ENCODE assay signal across 20 cellular contexts in the genomic region with DNA sequence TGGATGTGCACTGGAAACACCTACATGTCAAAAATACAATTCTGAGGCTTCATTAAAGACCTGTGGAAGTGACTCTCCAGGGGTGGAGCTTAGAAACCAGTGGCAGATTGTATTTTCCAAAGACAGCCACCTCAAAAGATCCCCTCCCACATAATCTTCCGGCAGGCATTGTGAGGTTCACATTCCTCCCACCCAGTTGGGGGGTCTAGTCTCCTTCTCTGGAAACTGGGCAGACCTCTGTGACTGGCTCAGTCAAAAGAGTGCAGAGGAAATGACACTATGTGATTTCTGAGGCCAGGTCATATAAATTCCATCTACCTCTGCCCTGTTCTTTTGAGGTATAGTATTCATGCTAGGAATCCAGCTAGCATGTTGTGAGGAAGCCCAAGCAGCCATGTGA. TPM values are rescaled to one million over a fixed set of nuclear protein-coding genes. Genes with fewer than 3 reads are reported as not detected.
DNase-seq lines count a peak whose midpoint lies in the region; ATAC-seq and TF ChIP-seq lines count a peak whose summit lies in the region.
"Had no signal": no experiment of that assay in that cellular context is flagged by ENCODE, and none has a peak within 500 bp of the region (broad histone marks: within the 10 kb centered on the region; RNA-seq: fewer than 3 reads in every experiment).

No MANE protein-coding gene starts in this region.

- no peak overlapping the region for H3K9ac ChIP-seq in mesenchymal stem cell (ENCODE audit: low read length)

- ATAC-seq in CD8-positive, alpha-beta T cell = no peak
- no peak for ATAC-seq in T-helper 17 cell
- ATAC-seq: HCT116, Panc1 had no signal

- no peak overlapping the region for H2BK12ac ChIP-seq in mesenchymal stem cell (ENCODE audit: low read length in 2 of 2)

- H3K4ac ChIP-seq in mesenchymal stem cell (ENCODE audit: low read depth in 1 of 2, low read length in 2 of 2) = no peak overlapping the region

- no peak overlapping the region for H2BK15ac ChIP-seq in mesenchymal stem cell (ENCODE audit: low read depth, poor library complexity, severe bottlenecking)

- H3K27ac ChIP-seq in CD8-positive, alpha-beta T cell (ENCODE audit: low read depth, low read length) = no peak overlapping the region
- H3K27ac ChIP-seq in thymus (ENCODE audit: low read depth) = peak overlapping the region; percentile 91
- no peak overlapping the region for H3K27ac ChIP-seq in mesenchymal stem cell (ENCODE audit: low read length, poor library complexity, severe bottlenecking)

- no peaks in the 10 kb centered on the region for H3K9me3 ChIP-seq in CD8-positive, alpha-beta T cell (ENCODE audit: low read length)
- H3K9me3 ChIP-seq in T-helper 17 cell (ENCODE audit: control insufficient read depth, low read length, poor library complexity, severe bottlenecking) (no peaks in the 10 kb centered on the region), thymus (ENCODE audit: control insufficient read depth) (no peaks in the 10 kb centered on the region), mesenchymal stem cell (ENCODE audit: control insufficient read depth, low read length) (no peaks in the 10 kb centered on the region)
- H3K9me3 ChIP-seq: MG63 had no signal

- no peak overlapping the region for H3K14ac ChIP-seq in mesenchymal stem cell (ENCODE audit: low read length in 2 of 2)

- H2AK5ac ChIP-seq in mesenchymal stem cell (ENCODE audit: low read length, severe bottlenecking) = no peak overlapping the region

- no peak overlapping the region for H3K4me2 ChIP-seq in mesenchymal stem cell (ENCODE audit: low read length, poor library complexity, severe bottlenecking)

- H3K23ac ChIP-seq in mesenchymal stem cell (ENCODE audit: low read length in 2 of 2) = no peak overlapping the region

- H4K91ac ChIP-seq in mesenchymal stem cell (ENCODE audit: low read length) = no peak overlapping the region

- DNase-seq in CD8-positive, alpha-beta T cell = no peak
- DNase-seq in T-helper 17 cell (no peak), epidermal melanocyte (ENCODE audit: insufficient read length, low spot score) (peak; percentile 4), mesenchymal stem cell (no peak), NAMALWA (ENCODE audit: low spot score) (no peak)
- no peak for DNase-seq in activated effector memory CD4-positive, alpha-beta T cell treated with anti-CD3 and anti-CD28 coated beads, Interleukin-2, amount 50 U/mL, for 16 hours
- DNase-seq: ACHN; AML-193; CD8-positive, alpha-beta memory T cell; DMS79 treated with DMSO at 0.1 percent for 48 hours; KG1; MG63; NCI-H1105; NCI-H1694 treated with DMSO at 0.1 percent for 48 hours; NCI-H2107; NCI-H2227 treated with DMSO at 0.1 percent for 48 hours; NCI-H524 had no signal

- H2AFZ ChIP-seq in mesenchymal stem cell (ENCODE audit: low read depth, low read length) = no peak overlapping the region

- no peak overlapping the region for H4K8ac ChIP-seq in mesenchymal stem cell (ENCODE audit: low read length)

- no peak overlapping the region for H2BK5ac ChIP-seq in mesenchymal stem cell (ENCODE audit: low read depth, low read length, poor library complexity, severe bottlenecking)

- no peaks in the 10 kb centered on the region for H3K9me3 Mint-ChIP-seq in CD8-positive, alpha-beta T cell
- H3K9me3 Mint-ChIP-seq: CD8-positive, alpha-beta memory T cell had no signal

- no peaks in the 10 kb centered on the region for H3K79me1 ChIP-seq in mesenchymal stem cell (replicated peaks; ENCODE audit: low read length, poor library complexity, severe bottlenecking)

- CTCF ChIA-PET in CD8-positive, alpha-beta T cell (lab: Charles Lee) = interaction anchor here (2.2 to 3.6 kb wide), 6 partner anchors 7 to 250 kb away, joined by 8 to 30 read pairs (median 16); no protein-coding TSS in a partner anchor

- intact Hi-C loops in CD8-positive, alpha-beta T cell (cut with DNase I, micrococcal nuclease) = no loop called here

- TF ChIP-seq CTCF in CD8-positive, alpha-beta T cell (IDR thresholded peaks at IDR 0.05) = no peak

- H3K27ac Mint-ChIP-seq in CD8-positive, alpha-beta T cell = no peak overlapping the region
- peak overlapping the region; percentile 34 for H3K27ac Mint-ChIP-seq in T-helper 17 cell

- no peak overlapping the region for H3K18ac ChIP-seq in mesenchymal stem cell (ENCODE audit: low read depth in 1 of 2, low read length in 2 of 2)

- no peaks in the 10 kb centered on the region for H3K36me3 ChIP-seq in CD8-positive, alpha-beta T cell (ENCODE audit: insufficient read depth, low read length)
- no peaks in the 10 kb centered on the region for H3K36me3 ChIP-seq in thymus (ENCODE audit: control insufficient read depth, insufficient read depth)
- no peaks in the 10 kb centered on the region for H3K36me3 ChIP-seq in mesenchymal stem cell (ENCODE audit: control insufficient read depth in 1 of 2, insufficient read depth in 2 of 2, low read depth in 1 of 2, low read length in 2 of 2)
- H3K36me3 ChIP-seq: MG63 had no signal

- peaks cover 38% of the 10 kb centered on the region for H3K4me1 ChIP-seq in CD8-positive, alpha-beta T cell (ENCODE audit: insufficient read depth, low read length)
- H3K4me1 ChIP-seq in thymus (ENCODE audit: control insufficient read depth, insufficient read depth, low read length) (peaks cover 64% of the 10 kb centered on the region), mesenchymal stem cell (ENCODE audit: control insufficient read depth, insufficient read depth, low read depth, low read length) (peaks cover 9% of the 10 kb centered on the region)

- no peaks in the 10 kb centered on the region for H3K27me3 ChIP-seq in CD8-positive, alpha-beta T cell (ENCODE audit: insufficient read depth, low read length)
- H3K27me3 ChIP-seq in thymus (ENCODE audit: control insufficient read depth, insufficient read depth) (no peaks in the 10 kb centered on the region), mesenchymal stem cell (ENCODE audit: control insufficient read depth in 1 of 2, insufficient read depth in 1 of 2, low read length in 2 of 2) (peaks cover 79 to 85% of the 10 kb centered on the region in 2 experiments)

- H3K4me3 Mint-ChIP-seq in CD8-positive, alpha-beta T cell = peak overlapping the region; percentile 8
- no peak overlapping the region for H3K4me3 Mint-ChIP-seq in T-helper 17 cell

- WGBS in thymus = 79% methylated on average over 1 of the region's 1 CpG
- 80% methylated on average over 1 of the region's 1 CpG for WGBS in mesenchymal stem cell

- no peak overlapping the region for H3K4me3 ChIP-seq in CD8-positive, alpha-beta T cell (ENCODE audit: low read depth, low read length)
- H3K4me3 ChIP-seq in thymus (ENCODE audit: low read length) (no peak overlapping the region), mesenchymal stem cell (ENCODE audit: insufficient read depth in 1 of 2, low read depth in 1 of 2, low read length in 2 of 2) (no peak overlapping the region)
- H3K4me3 ChIP-seq: MG63 had no signal

- peaks cover 39% of the 10 kb centered on the region for H3K4me1 Mint-ChIP-seq in CD8-positive, alpha-beta T cell (ENCODE audit: low read depth)
- H3K4me1 Mint-ChIP-seq in T-helper 17 cell = peaks cover 18% of the 10 kb centered on the region

- no peaks in the 10 kb centered on the region for H3K36me3 Mint-ChIP-seq in CD8-positive, alpha-beta T cell
- no peaks in the 10 kb centered on the region for H3K36me3 Mint-ChIP-seq in T-helper 17 cell (ENCODE audit: low read depth)

- POLR2A ChIA-PET in CD8-positive, alpha-beta T cell (lab: Charles Lee) = interaction anchor here (0.6 to 5.8 kb wide), 5 partner anchors 8 to 30 kb away, joined by 3 to 33 read pairs (median 3); no protein-coding TSS in a partner anchor

- H3K27me3 Mint-ChIP-seq in CD8-positive, alpha-beta T cell (ENCODE audit: low read depth) = peaks cover 5% of the 10 kb centered on the region
- peaks cover 10% of the 10 kb centered on the region for H3K27me3 Mint-ChIP-seq in T-helper 17 cell

- no peak overlapping the region for H2BK120ac ChIP-seq in mesenchymal stem cell (ENCODE audit: low read depth, low read length)

RNA-seq across cellular contexts. Expression of gene CFAP92, which starts 1.9 kb away (rescaled TPM):
- under 1 TPM; 0.60 to 0.75 TPM for total RNA-seq in CD8-positive, alpha-beta T cell
- under 1 TPM; 0.15 to 0.37 TPM for total RNA-seq in T-helper 17 cell
- polyA plus RNA-seq in thymus = 2.0 TPM
- polyA plus RNA-seq in mesenchymal stem cell (2013, experiment 1 of 2) = 1.0 TPM
- 1.0 TPM for polyA plus RNA-seq in mesenchymal stem cell (2013, experiment 2 of 2)

RNA-seq across cellular contexts. Expression of gene EFCC1, which starts 5.4 kb away (rescaled TPM):
- total RNA-seq in CD8-positive, alpha-beta T cell = under 1 TPM; 0.17 to 0.24 TPM
- total RNA-seq in T-helper 17 cell = under 1 TPM in 1 of 2 donors, not detected in 1; 0.12 TPM
- polyA plus RNA-seq in thymus = 1.5 TPM
- polyA plus RNA-seq in mesenchymal stem cell (2013, experiment 1 of 2) = 3.9 TPM
- 4.3 TPM for polyA plus RNA-seq in mesenchymal stem cell (2013, experiment 2 of 2)
